In the genomic region with DNA sequence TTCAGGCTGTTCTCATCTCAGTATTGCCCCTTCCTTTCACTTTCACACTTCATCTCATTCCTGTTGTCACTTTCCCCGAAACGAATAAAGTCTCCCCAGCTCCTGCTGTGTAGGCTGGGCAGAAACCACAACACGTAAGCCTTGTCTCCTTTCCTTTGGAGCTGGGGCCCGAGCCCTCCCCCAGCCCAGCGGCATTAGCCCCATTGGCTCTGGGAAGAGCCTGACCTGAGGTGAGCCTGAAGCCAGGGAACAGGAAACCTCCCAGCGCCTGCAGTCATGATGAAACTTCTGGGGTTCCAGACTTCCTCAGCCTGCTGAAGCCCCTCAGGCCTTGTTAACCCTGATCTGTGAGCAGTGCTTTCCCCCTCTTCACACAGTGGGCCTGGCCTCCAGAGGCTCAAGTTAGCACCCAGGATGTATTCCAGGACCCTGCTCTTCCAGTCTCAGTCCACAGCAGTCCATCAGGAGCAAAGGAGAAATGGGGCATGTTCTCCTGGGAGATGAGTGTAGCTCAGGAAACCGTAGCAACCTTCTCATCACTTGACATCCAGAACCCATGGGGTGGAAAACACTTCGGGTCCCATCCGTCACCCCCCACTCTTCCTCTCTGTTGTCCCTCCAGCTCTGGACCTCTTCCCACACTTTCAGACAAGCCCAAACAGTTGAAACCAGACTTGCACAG, we compare ENCODE assay signal across 10 cellular contexts. TPM values are rescaled to one million over a fixed set of nuclear protein-coding genes. Genes with fewer than 3 reads are reported as not detected.
DNase-seq lines count a peak whose midpoint lies in the region; TF ChIP-seq lines count a peak whose summit lies in the region.
"Had no signal": no experiment of that assay in that cellular context is flagged by ENCODE, and none has a peak within 500 bp of the region (broad histone marks: within the 10 kb centered on the region; RNA-seq: fewer than 3 reads in every experiment).

No MANE protein-coding gene starts in this region.

- no peaks in the 10 kb centered on the region for H3K27me3 ChIP-seq in neural progenitor cell
- H3K27me3 ChIP-seq in hepatocyte = no peaks in the 10 kb centered on the region

- H3K4me3 ChIP-seq in neural progenitor cell (no peak overlapping the region), hepatocyte (no peak overlapping the region)

- intact Hi-C loops in dendritic cell treated with granulocyte-macrophage colony-stimulating factor and Interleukin-4, amounts not matched to agents 40 ng/mL and 50 ng/mL, for 4 days (cut with micrococcal nuclease) = no loop called here

- H3K4me1 Mint-ChIP-seq in dendritic cell treated with granulocyte-macrophage colony-stimulating factor and Interleukin-4, amounts not matched to agents 40 ng/mL and 50 ng/mL, for 4 days (ENCODE audit: low read depth) = peaks cover 72% of the 10 kb centered on the region
- peaks cover 5% of the 10 kb centered on the region for H3K4me1 Mint-ChIP-seq in neural progenitor cell

- no peaks in the 10 kb centered on the region for H3K9me3 ChIP-seq in neural progenitor cell (ENCODE audit: low read depth)
- no peaks in the 10 kb centered on the region for H3K9me3 ChIP-seq in hepatocyte (ENCODE audit: low read depth)

- no peaks in the 10 kb centered on the region for H3K27me3 Mint-ChIP-seq in dendritic cell treated with granulocyte-macrophage colony-stimulating factor and Interleukin-4, amounts not matched to agents 40 ng/mL and 50 ng/mL, for 4 days
- peaks cover 14% of the 10 kb centered on the region for H3K27me3 Mint-ChIP-seq in neural progenitor cell (ENCODE audit: insufficient read depth, low read depth)

- no peak overlapping the region for H3K9ac ChIP-seq in neural progenitor cell

- no peaks in the 10 kb centered on the region for H3K4me1 ChIP-seq in neural progenitor cell
- no peaks in the 10 kb centered on the region for H3K4me1 ChIP-seq in hepatocyte (ENCODE audit: insufficient read depth)

- no peaks in the 10 kb centered on the region for H3K9me3 Mint-ChIP-seq in dendritic cell treated with granulocyte-macrophage colony-stimulating factor and Interleukin-4, amounts not matched to agents 40 ng/mL and 50 ng/mL, for 4 days
- H3K9me3 Mint-ChIP-seq in neural progenitor cell = no peaks in the 10 kb centered on the region

- TF ChIP-seq CTCF in neural progenitor cell (IDR thresholded peaks at IDR 0.05) (no peak), hepatocyte (IDR thresholded peaks at IDR 0.05; ENCODE audit: poor library complexity) (no peak)

- H4K20me1 ChIP-seq in neural progenitor cell (ENCODE audit: low read depth) = no peaks in the 10 kb centered on the region
- no peaks in the 10 kb centered on the region for H4K20me1 ChIP-seq in hepatocyte (ENCODE audit: insufficient read depth, poor library complexity, severe bottlenecking)

- H3K27ac Mint-ChIP-seq in dendritic cell treated with granulocyte-macrophage colony-stimulating factor and Interleukin-4, amounts not matched to agents 40 ng/mL and 50 ng/mL, for 4 days = peak overlapping the region; percentile 68
- H3K27ac Mint-ChIP-seq in neural progenitor cell = peak overlapping the region; percentile 80

- no peaks in the 10 kb centered on the region for H3K9me2 ChIP-seq in hepatocyte (replicated peaks; ENCODE audit: insufficient read depth)

- no peak overlapping the region for H3K27ac ChIP-seq in neural progenitor cell
- H3K27ac ChIP-seq in hepatocyte = no peak overlapping the region

- H3K4me2 ChIP-seq in neural progenitor cell (no peak overlapping the region), hepatocyte (no peak overlapping the region)

- no peaks in the 10 kb centered on the region for H3K36me3 ChIP-seq in neural progenitor cell
- H3K36me3 ChIP-seq in hepatocyte (replicated peaks; ENCODE audit: insufficient read depth, low read depth) = no peaks in the 10 kb centered on the region

- 77% methylated on average over 9 of the region's 9 CpGs for WGBS in hepatocyte (ENCODE audit: low lambda C conversion rate, missing lambda C conversion rate)

- peaks cover 79% of the 10 kb centered on the region for H3K36me3 Mint-ChIP-seq in dendritic cell treated with granulocyte-macrophage colony-stimulating factor and Interleukin-4, amounts not matched to agents 40 ng/mL and 50 ng/mL, for 4 days (ENCODE audit: low read depth)
- H3K36me3 Mint-ChIP-seq in neural progenitor cell = peaks cover 10% of the 10 kb centered on the region

- H3K79me2 ChIP-seq in neural progenitor cell (ENCODE audit: low read depth) (no peaks in the 10 kb centered on the region), hepatocyte (no peaks in the 10 kb centered on the region)

- no peak overlapping the region for H3K4me3 Mint-ChIP-seq in dendritic cell treated with granulocyte-macrophage colony-stimulating factor and Interleukin-4, amounts not matched to agents 40 ng/mL and 50 ng/mL, for 4 days
- H3K4me3 Mint-ChIP-seq in neural progenitor cell = no peak overlapping the region

- no peak overlapping the region for H2AFZ ChIP-seq in neural progenitor cell (replicated peaks)
- H2AFZ ChIP-seq in hepatocyte = no peak overlapping the region

- no peaks in the 10 kb centered on the region for H3F3A ChIP-seq in neural progenitor cell (ENCODE audit: low read depth)

- DNase-seq in D341Med (ENCODE audit: low spot score) (peak; percentile 14), KG1 (lab: John Stamatoyannopoulos, UW) (peak; percentile 18), neural progenitor cell (ENCODE audit: low spot score) (no peak), germinal center (ENCODE audit: low spot score) (no peak), DMS153 (lab: John Stamatoyannopoulos, UW) (no peak), hepatocyte (ENCODE audit: low spot score) (no peak)
- DNase-seq in stimulated activated naive CD4-positive, alpha-beta T cell (lab: John Stamatoyannopoulos, UW) = no peak
- DNase-seq: DND-41 had no signal

RNA-seq across cellular contexts. Expression of gene VASH1, which starts 21.8 kb away (rescaled TPM):
- total RNA-seq in neural progenitor cell (ENCODE audit: low replicate concordance) (10.3 and 20.1 TPM in 2 replicates), hepatocyte (4.8 and 6.8 TPM in 2 replicates)
- 6.0 and 6.3 TPM in 2 replicates for polyA plus RNA-seq in hepatocyte

RNA-seq across cellular contexts. Expression of gene ANGEL1, which starts 29.7 kb away (rescaled TPM):
- total RNA-seq in neural progenitor cell (ENCODE audit: low replicate concordance) (23.2 and 28.7 TPM in 2 replicates), hepatocyte (15.3 and 18.7 TPM in 2 replicates)
- polyA plus RNA-seq in hepatocyte = 11.0 and 15.8 TPM in 2 replicates

RNA-seq across cellular contexts. Expression of gene LRRC74A, which starts 43.2 kb away (rescaled TPM):
- total RNA-seq in neural progenitor cell (ENCODE audit: low replicate concordance) (not detected in 2 replicates), hepatocyte (not detected in 2 replicates)
- not detected in 2 replicates for polyA plus RNA-seq in hepatocyte
- polyA plus RNA-seq: thymus had no signal

Comparison
In these comparisons a context has a peak if more than half of its experiments do, and no peak if none do; other contexts are left out.
1. DNase-seq: peak in D341Med (single experiment) and KG1 (single experiment); none in neural progenitor cell (single experiment), germinal center (single experiment), stimulated activated naive CD4-positive, alpha-beta T cell (0 of 6), DMS153 (single experiment) and hepatocyte (single experiment).